ENCODE assay signal across 8 cellular contexts in genomic region chrX:74291964-74292891, GRCh38. TPM values are rescaled to one million over a fixed set of nuclear protein-coding genes. Genes with fewer than 3 reads are reported as not detected.
DNase-seq lines count a peak whose midpoint lies in the region; ATAC-seq and TF ChIP-seq lines count a peak whose summit lies in the region.

No MANE protein-coding gene starts in this region.

- H3F3A ChIP-seq in SK-N-SH (replicated peaks; ENCODE audit: insufficient read depth), result peaks cover 10% of the 10 kb centered on the region

- DNase-seq in GM10266 (ENCODE audit: extremely low spot score) (peak; percentile 69), NCI-H1092 (lab: John Stamatoyannopoulos, UW) (peak; percentile 87), SK-N-SH (peak; percentile 89), Right ventricle myocardium inferior (ENCODE audit: missing footprints) (peak; percentile 95), tibial nerve (ENCODE audit: low spot score in 2 of 2) (peak; percentile 84 to 86)

- no peaks in the 10 kb centered on the region for H3K9me2 ChIP-seq in SK-N-SH

- H3K4me2 ChIP-seq in SK-N-SH (peak overlapping the region; percentile 84), parathyroid adenoma (ENCODE audit: low read length) (peak overlapping the region; percentile 89)

- CTCF ChIA-PET in SK-N-SH (lab: Yijun Ruan, JAX), result interaction anchor here (0.7 to 1.4 kb wide), 3 partner anchors 10 to 52 kb away, joined by 3 read pairs; no protein-coding TSS in a partner anchor

- TF ChIP-seq RAD21 in SK-N-SH (IDR thresholded peaks at IDR 0.05; ENCODE audit: low read length), result peak; percentile 43

- H3K79me2 ChIP-seq in SK-N-SH (ENCODE audit: insufficient read depth) (peaks cover 53% of the 10 kb centered on the region), parathyroid adenoma (peaks cover 8% of the 10 kb centered on the region)

- TF ChIP-seq POLR2A in tibial nerve (IDR thresholded peaks at IDR 0.05), result peak in 1 of 2 donors; percentile 59

- H3K27me3 ChIP-seq in SK-N-SH (ENCODE audit: insufficient read depth), result no peaks in the 10 kb centered on the region
- no peaks in the 10 kb centered on the region for H3K27me3 ChIP-seq in parathyroid adenoma (ENCODE audit: control insufficient read depth, insufficient read depth, low read length)
- H3K27me3 ChIP-seq in tibial nerve, result no peaks in the 10 kb centered on the region

- TF ChIP-seq EP300 in SK-N-SH (IDR thresholded peaks at IDR 0.05; ENCODE audit: borderline replicate concordance in 1 of 2, low read depth in 1 of 2, low read length in 1 of 2) (no peak), tibial nerve (IDR thresholded peaks at IDR 0.05) (peak in 1 of 2 donors; percentile 76)

- peak overlapping the region; percentile 98 for H3K27ac Mint-ChIP-seq in activated naive CD8-positive, alpha-beta T cell

- H3K36me3 ChIP-seq in SK-N-SH (replicated peaks in 1 of 2; ENCODE audit: control insufficient read depth in 1 of 2, insufficient read depth in 2 of 2, low read length in 1 of 2), result peaks cover 15 to 28% of the 10 kb centered on the region in 2 experiments
- H3K36me3 ChIP-seq in parathyroid adenoma (ENCODE audit: control insufficient read depth, insufficient read depth, low read length), result no peaks in the 10 kb centered on the region
- no peaks in the 10 kb centered on the region for H3K36me3 ChIP-seq in tibial nerve

- H3K27ac ChIP-seq in SK-N-SH (ENCODE audit: low read depth in 2 of 2, low read length in 1 of 2) (peak overlapping the region; percentile 88 to 98), parathyroid adenoma (peak overlapping the region; percentile 92), tibial nerve (peak overlapping the region; percentile 76 to 93 (median 88))

- H2AFZ ChIP-seq in SK-N-SH (ENCODE audit: low read depth) (peak overlapping the region; percentile 94), parathyroid adenoma (peak overlapping the region; percentile 81)

- under 1% methylated on average over 44 of the region's 45 CpGs for WGBS in SK-N-SH (ENCODE audit: low lambda C conversion rate)
- WGBS in tibial nerve, 2 donors, result 1 to 29% methylated on average over 45 of the region's 45 CpGs

- H3K4me1 ChIP-seq in SK-N-SH (ENCODE audit: control insufficient read depth in 1 of 2, insufficient read depth in 2 of 2, low read depth in 1 of 2, low read length in 1 of 2) (peaks cover 0 to 8% of the 10 kb centered on the region in 2 experiments; a peak in 2 of 4 replicates), parathyroid adenoma (peaks cover 5% of the 10 kb centered on the region), tibial nerve (peaks cover 0 to 13% (median 0%) of the 10 kb centered on the region in 4 donors)

- H3K36me3 Mint-ChIP-seq in activated naive CD8-positive, alpha-beta T cell, result no peaks in the 10 kb centered on the region

- POLR2A ChIA-PET in SK-N-SH (lab: Yijun Ruan, JAX), result interaction anchor here (0.7 to 1.4 kb wide), 4 partner anchors 13 to 129 kb away, joined by 3 to 4 read pairs (median 4); partner anchors contain the start of gene SLC16A2

- H3K4me3 ChIP-seq in SK-N-SH (ENCODE audit: low read depth in 2 of 2, low read length in 1 of 2) (peak overlapping the region; percentile 68 to 83), parathyroid adenoma (ENCODE audit: low read depth, low read length) (peak overlapping the region; percentile 86), tibial nerve (peak overlapping the region; percentile 48 to 64 (median 52))

- H3K9ac ChIP-seq in SK-N-SH, result peak overlapping the region; percentile 94
- H3K9ac ChIP-seq in parathyroid adenoma, result peak overlapping the region; percentile 63

- H4K20me1 ChIP-seq in SK-N-SH (ENCODE audit: insufficient read depth), result no peaks in the 10 kb centered on the region

- H3K9me3 Mint-ChIP-seq in activated naive CD8-positive, alpha-beta T cell (ENCODE audit: low read depth), result no peaks in the 10 kb centered on the region

- intact Hi-C loops in Right ventricle myocardium inferior (cut with DNase I), result loop anchor here (5.0 to 10.0 kb wide), 3 partner anchors 45 to 245 kb away; partner anchors contain the start of gene SLC16A2

- ATAC-seq in HG02588 (IDR thresholded peaks at IDR 0.05; ENCODE audit: unreplicated experiment) (peak; percentile 86), Right ventricle myocardium inferior (peak; percentile 97)

- TF ChIP-seq CTCF in GM10266 (IDR thresholded peaks at IDR 0.05; ENCODE audit: control insufficient read depth, insufficient read depth, low read depth, missing control alignments), result peak; percentile 44
- peak; percentile 41 for TF ChIP-seq CTCF in SK-N-SH (IDR thresholded peaks at IDR 0.05)
- TF ChIP-seq CTCF in parathyroid adenoma (IDR thresholded peaks at IDR 0.05), result peak; percentile 24
- TF ChIP-seq CTCF in tibial nerve (IDR thresholded peaks at IDR 0.05), result peak in 1 of 5 experiments; percentile 6

- H3K9me3 ChIP-seq in SK-N-SH (no peaks in the 10 kb centered on the region), parathyroid adenoma (ENCODE audit: control insufficient read depth, low read length) (no peaks in the 10 kb centered on the region), tibial nerve (no peaks in the 10 kb centered on the region)

- H3K4me3 Mint-ChIP-seq in activated naive CD8-positive, alpha-beta T cell, result peak overlapping the region; percentile 99

- no peaks in the 10 kb centered on the region for H3K27me3 Mint-ChIP-seq in activated naive CD8-positive, alpha-beta T cell

- peaks cover 25% of the 10 kb centered on the region for H3K4me1 Mint-ChIP-seq in activated naive CD8-positive, alpha-beta T cell (ENCODE audit: low read depth)

TF ChIP-seq in SK-N-SH, 30 proteins besides CTCF, POLR2A, EP300 and RAD21 (continues in another document):
- TF ChIP-seq, protein P1, sequence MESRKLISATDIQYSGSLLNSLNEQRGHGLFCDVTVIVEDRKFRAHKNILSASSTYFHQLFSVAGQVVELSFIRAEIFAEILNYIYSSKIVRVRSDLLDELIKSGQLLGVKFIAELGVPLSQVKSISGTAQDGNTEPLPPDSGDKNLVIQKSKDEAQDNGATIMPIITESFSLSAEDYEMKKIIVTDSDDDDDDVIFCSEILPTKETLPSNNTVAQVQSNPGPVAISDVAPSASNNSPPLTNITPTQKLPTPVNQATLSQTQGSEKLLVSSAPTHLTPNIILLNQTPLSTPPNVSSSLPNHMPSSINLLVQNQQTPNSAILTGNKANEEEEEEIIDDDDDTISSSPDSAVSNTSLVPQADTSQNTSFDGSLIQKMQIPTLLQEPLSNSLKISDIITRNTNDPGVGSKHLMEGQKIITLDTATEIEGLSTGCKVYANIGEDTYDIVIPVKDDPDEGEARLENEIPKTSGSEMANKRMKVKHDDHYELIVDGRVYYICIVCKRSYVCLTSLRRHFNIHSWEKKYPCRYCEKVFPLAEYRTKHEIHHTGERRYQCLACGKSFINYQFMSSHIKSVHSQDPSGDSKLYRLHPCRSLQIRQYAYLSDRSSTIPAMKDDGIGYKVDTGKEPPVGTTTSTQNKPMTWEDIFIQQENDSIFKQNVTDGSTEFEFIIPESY (IDR thresholded peaks at IDR 0.05; ENCODE audit: borderline replicate concordance, low read depth), result 0 out of 2 replicates have a peak, but pooled peaks have one; percentile 23
- TF ChIP-seq, protein P2, sequence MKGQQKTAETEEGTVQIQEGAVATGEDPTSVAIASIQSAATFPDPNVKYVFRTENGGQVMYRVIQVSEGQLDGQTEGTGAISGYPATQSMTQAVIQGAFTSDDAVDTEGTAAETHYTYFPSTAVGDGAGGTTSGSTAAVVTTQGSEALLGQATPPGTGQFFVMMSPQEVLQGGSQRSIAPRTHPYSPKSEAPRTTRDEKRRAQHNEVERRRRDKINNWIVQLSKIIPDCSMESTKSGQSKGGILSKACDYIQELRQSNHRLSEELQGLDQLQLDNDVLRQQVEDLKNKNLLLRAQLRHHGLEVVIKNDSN (IDR thresholded peaks at IDR 0.05; ENCODE audit: borderline replicate concordance, low read depth), result no peak
- TF ChIP-seq NFIC (IDR thresholded peaks at IDR 0.05; ENCODE audit: borderline replicate concordance), result peak; percentile 28; the same call in 1 of the 2 replicates
- TF ChIP-seq RXRA (IDR thresholded peaks at IDR 0.05; ENCODE audit: borderline replicate concordance, low read depth), result no peak
- TF ChIP-seq FOXJ3 (CRISPR knock-in tag; IDR thresholded peaks at IDR 0.05), result no peak
- no peak for TF ChIP-seq REST (IDR thresholded peaks at IDR 0.05; ENCODE audit: low read depth, low read length)
- peak; percentile 87 for TF ChIP-seq YY1 (IDR thresholded peaks at IDR 0.05; ENCODE audit: low read depth)
- peak; percentile 76 for TF ChIP-seq MXI1 (IDR thresholded peaks at IDR 0.05; ENCODE audit: low read depth, low read length)
- TF ChIP-seq, protein P3, sequence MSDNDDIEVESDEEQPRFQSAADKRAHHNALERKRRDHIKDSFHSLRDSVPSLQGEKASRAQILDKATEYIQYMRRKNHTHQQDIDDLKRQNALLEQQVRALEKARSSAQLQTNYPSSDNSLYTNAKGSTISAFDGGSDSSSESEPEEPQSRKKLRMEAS (IDR thresholded peaks at IDR 0.05; ENCODE audit: low read depth), result peak; percentile 64; the same call in 1 of the 2 replicates
- TF ChIP-seq CHD2 (IDR thresholded peaks at IDR 0.05; ENCODE audit: low read length, partially characterized antibody), result peak; percentile 70

RNA-seq across cellular contexts. Expression of gene ZCCHC13, which starts 11.8 kb away (rescaled TPM):
- not detected in 2 replicates for polyA plus RNA-seq in SK-N-SH (2012; rRNA removed)
- not detected in 2 replicates for polyA plus RNA-seq in SK-N-SH (2012; cell fraction: cytosol; rRNA removed)
- not detected in 2 replicates for polyA plus RNA-seq in SK-N-SH (2012; cell fraction: nucleus; rRNA removed)
- not detected for total RNA-seq in Right ventricle myocardium inferior
- not detected for total RNA-seq in tibial nerve

Comparison
In these comparisons a context has a peak if more than half of its experiments do, and no peak if none do; other contexts are left out.
1. Peak in every context shown above with its lines: DNase-seq, ATAC-seq, H3K4me3 ChIP-seq and H3K27ac ChIP-seq.